10 cellular contexts compared by ENCODE assay signal in the genomic region with DNA sequence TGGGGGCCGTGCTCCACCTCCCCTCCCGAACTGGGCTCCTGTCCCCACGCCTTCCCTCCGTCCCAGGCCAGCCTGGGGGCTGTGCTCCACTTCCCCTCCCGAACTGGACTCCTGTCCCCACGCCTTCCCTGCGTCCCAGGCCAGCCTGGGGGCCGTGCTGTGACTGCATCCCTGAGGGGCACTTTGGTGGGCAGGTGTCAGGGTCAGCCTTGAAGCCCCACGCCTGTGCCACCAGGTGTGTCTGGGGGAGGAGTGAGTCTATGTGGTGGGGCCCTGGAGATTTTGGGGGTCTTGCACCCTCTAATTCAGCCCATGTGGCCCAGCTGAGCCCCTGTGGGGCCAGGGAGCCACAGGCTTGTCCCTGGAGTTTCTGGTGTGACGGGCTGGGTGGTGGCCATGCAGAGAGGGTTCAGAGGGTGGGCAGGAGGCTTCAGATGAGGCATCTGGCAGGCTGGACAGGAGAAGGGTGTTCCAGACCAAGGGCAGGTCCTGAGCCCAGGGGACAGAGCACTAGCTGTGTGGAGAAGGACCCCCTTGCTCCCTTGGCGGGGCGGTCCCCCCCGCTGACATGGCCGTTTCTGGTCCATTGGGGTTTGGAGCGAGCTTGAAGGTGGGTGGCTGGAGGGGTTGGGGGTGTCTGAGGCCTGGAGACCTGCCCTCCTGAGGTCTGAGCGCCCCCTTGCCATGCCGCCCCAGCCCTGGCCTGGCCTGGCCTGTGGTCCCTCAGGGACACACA. TPM values are rescaled to one million over a fixed set of nuclear protein-coding genes. Genes with fewer than 3 reads are reported as not detected.
DNase-seq lines count a peak whose midpoint lies in the region; TF ChIP-seq lines count a peak whose summit lies in the region.
"Had no signal": no experiment of that assay in that cellular context is flagged by ENCODE, and none has a peak within 500 bp of the region (broad histone marks: within the 10 kb centered on the region; RNA-seq: fewer than 3 reads in every experiment).

No MANE protein-coding gene starts in this region.

- H3K4me1 ChIP-seq in mesenchymal stem cell (ENCODE audit: control insufficient read depth, insufficient read depth, low read depth, low read length): peaks cover 86% of the 10 kb centered on the region
- peaks cover 74% of the 10 kb centered on the region for H3K4me1 ChIP-seq in stomach smooth muscle (ENCODE audit: control insufficient read depth, insufficient read depth, low read length)

- peak overlapping the region; percentile 33 for H2AFZ ChIP-seq in mesenchymal stem cell (ENCODE audit: low read depth, low read length)

- H3K23ac ChIP-seq in mesenchymal stem cell (ENCODE audit: low read length in 2 of 2): peak overlapping the region in 1 of 2 experiments; percentile 46

- H3K27me3 Mint-ChIP-seq in brain: peaks cover under 1% of the 10 kb centered on the region

- H3K79me1 ChIP-seq in mesenchymal stem cell (replicated peaks; ENCODE audit: low read length, poor library complexity, severe bottlenecking): peaks cover 15% of the 10 kb centered on the region

- peak overlapping the region; percentile 97 for H3K27ac ChIP-seq in mesenchymal stem cell (ENCODE audit: low read length, poor library complexity, severe bottlenecking)
- peak overlapping the region; percentile 78 for H3K27ac ChIP-seq in stomach smooth muscle (ENCODE audit: low read length)

- H2BK12ac ChIP-seq in mesenchymal stem cell (ENCODE audit: low read length in 2 of 2): peak overlapping the region; percentile 93 to 99

- peak overlapping the region in 1 of 2 experiments; percentile 82 for H3K14ac ChIP-seq in mesenchymal stem cell (ENCODE audit: low read length in 2 of 2)

- peak overlapping the region; percentile 83 for H2BK120ac ChIP-seq in mesenchymal stem cell (ENCODE audit: low read depth, low read length)

- H3K18ac ChIP-seq in mesenchymal stem cell (ENCODE audit: low read depth in 1 of 2, low read length in 2 of 2): peak overlapping the region; percentile 75 to 82

- no peak overlapping the region for H3K4me3 Mint-ChIP-seq in brain

- H3K27me3 ChIP-seq in mesenchymal stem cell (ENCODE audit: control insufficient read depth in 1 of 2, insufficient read depth in 1 of 2, low read length in 2 of 2) (no peaks in the 10 kb centered on the region), stomach smooth muscle (ENCODE audit: control insufficient read depth in 1 of 2, insufficient read depth in 2 of 2, low read length in 2 of 2) (no peaks in the 10 kb centered on the region)

- peak overlapping the region; percentile 31 for H2BK15ac ChIP-seq in mesenchymal stem cell (ENCODE audit: low read depth, poor library complexity, severe bottlenecking)

- no peaks in the 10 kb centered on the region for H3K9me3 ChIP-seq in mesenchymal stem cell (ENCODE audit: control insufficient read depth, low read length)
- no peaks in the 10 kb centered on the region for H3K9me3 ChIP-seq in stomach smooth muscle (ENCODE audit: control insufficient read depth in 2 of 2, low read length in 2 of 2)
- H3K9me3 ChIP-seq: mucosa of descending colon had no signal

- H2BK5ac ChIP-seq in mesenchymal stem cell (ENCODE audit: low read depth, low read length, poor library complexity, severe bottlenecking): peak overlapping the region; percentile 97

- peaks cover 15% of the 10 kb centered on the region for H3K4me1 Mint-ChIP-seq in brain

- DNase-seq in EH (ENCODE audit: low read depth) (peak; percentile 53), mesenchymal stem cell (no peak), NCI-H748 (lab: John Stamatoyannopoulos, UW; ENCODE audit: unreplicated experiment) (no peak), NK-92 (lab: John Stamatoyannopoulos, UW; ENCODE audit: unreplicated experiment) (no peak), NCI-H524 (lab: John Stamatoyannopoulos, UW) (no peak), hypothalamus (lab: John Stamatoyannopoulos, UW) (no peak)
- DNase-seq: stimulated activated CD4-positive, alpha-beta T cell treated with anti-CD3 and anti-CD28 coated beads, Interleukin-4, amount 100 ng/mL, for 4 hours had no signal

- H3K4me3 ChIP-seq in mesenchymal stem cell (ENCODE audit: insufficient read depth in 1 of 2, low read depth in 1 of 2, low read length in 2 of 2) (peak overlapping the region in 1 of 2 experiments; percentile 49), stomach smooth muscle (ENCODE audit: low read length in 2 of 2) (peak overlapping the region in 1 of 2 donors; percentile 47)
- H3K4me3 ChIP-seq: mucosa of descending colon had no signal

- peak overlapping the region; percentile 49 for H3K4me2 ChIP-seq in mesenchymal stem cell (ENCODE audit: low read length, poor library complexity, severe bottlenecking)

- peak overlapping the region; percentile 95 for H4K8ac ChIP-seq in mesenchymal stem cell (ENCODE audit: low read length)

- no peaks in the 10 kb centered on the region for H3K9me3 Mint-ChIP-seq in brain

- H3K36me3 ChIP-seq in mesenchymal stem cell (ENCODE audit: control insufficient read depth in 1 of 2, insufficient read depth in 2 of 2, low read depth in 1 of 2, low read length in 2 of 2): peaks cover 0 to 64% of the 10 kb centered on the region in 2 experiments
- peaks cover 0 to 1% of the 10 kb centered on the region in 2 donors for H3K36me3 ChIP-seq in stomach smooth muscle (ENCODE audit: control insufficient read depth in 2 of 2, insufficient read depth in 2 of 2, low read length in 2 of 2)

- TF ChIP-seq CTCF in brain (conservative IDR thresholded peaks at IDR 0.05): no peak

- H3K36me3 Mint-ChIP-seq in brain: no peaks in the 10 kb centered on the region

- WGBS in mesenchymal stem cell: 91% methylated on average over 14 of the region's 17 CpGs

- H4K91ac ChIP-seq in mesenchymal stem cell (ENCODE audit: low read length): peak overlapping the region; percentile 99

- peak overlapping the region; percentile 92 to 100 for H3K4ac ChIP-seq in mesenchymal stem cell (ENCODE audit: low read depth in 1 of 2, low read length in 2 of 2)

- peak overlapping the region; percentile 59 for H2AK5ac ChIP-seq in mesenchymal stem cell (ENCODE audit: low read length, severe bottlenecking)

- H3K27ac Mint-ChIP-seq in brain: peak overlapping the region in 4 of 5 experiments; percentile 36 to 58 (median 45)

- H3K9ac ChIP-seq in mesenchymal stem cell (ENCODE audit: low read length) (peak overlapping the region; percentile 77), stomach smooth muscle (ENCODE audit: low read length in 2 of 2) (peak overlapping the region; percentile 22 to 29)

RNA-seq across cellular contexts. Expression of gene NHERF2, which starts 8.2 kb away (rescaled TPM):
- 112 TPM for polyA plus RNA-seq in brain (ENCODE audit: insufficient read depth, low read depth, low replicate concordance)
- polyA plus RNA-seq in mesenchymal stem cell (2013, experiment 1 of 2): 64.6 TPM
- polyA plus RNA-seq in mesenchymal stem cell (2013, experiment 2 of 2): 62.5 TPM

RNA-seq across cellular contexts. Expression of gene NTHL1, which starts 12.8 kb away (rescaled TPM):
- polyA plus RNA-seq in brain (ENCODE audit: insufficient read depth, low read depth, low replicate concordance): 66.3 TPM
- 16.3 TPM for polyA plus RNA-seq in mesenchymal stem cell (2013, experiment 1 of 2)
- 16.9 TPM for polyA plus RNA-seq in mesenchymal stem cell (2013, experiment 2 of 2)

RNA-seq across cellular contexts. Expression of gene TSC2, which starts 12.9 kb away (rescaled TPM):
- polyA plus RNA-seq in brain (ENCODE audit: insufficient read depth, low read depth, low replicate concordance): 72.7 TPM
- polyA plus RNA-seq in mesenchymal stem cell (2013, experiment 1 of 2): 55.7 TPM
- 59.1 TPM for polyA plus RNA-seq in mesenchymal stem cell (2013, experiment 2 of 2)

RNA-seq across cellular contexts. Expression of gene NPW, which starts 15.3 kb away (rescaled TPM):
- polyA plus RNA-seq in brain (ENCODE audit: insufficient read depth, low read depth, low replicate concordance): 4.3 TPM
- polyA plus RNA-seq in mesenchymal stem cell (2013, experiment 1 of 2): 0.59 TPM
- polyA plus RNA-seq in mesenchymal stem cell (2013, experiment 2 of 2): 0.71 TPM

RNA-seq across cellular contexts. Expression of gene ZNF598, which starts 25.2 kb away (rescaled TPM):
- polyA plus RNA-seq in brain (ENCODE audit: insufficient read depth, low read depth, low replicate concordance): 32.5 TPM
- polyA plus RNA-seq in mesenchymal stem cell (2013, experiment 1 of 2): 23.8 TPM
- polyA plus RNA-seq in mesenchymal stem cell (2013, experiment 2 of 2): 21.1 TPM
